23 cellular contexts compared by ENCODE assay signal in genomic region chr12:80811957-80812708, GRCh38.
DNase-seq lines count a peak whose midpoint lies in the region; ATAC-seq, FAIRE-seq and TF ChIP-seq lines count a peak whose summit lies in the region.
"Had no signal": no experiment of that assay in that cellular context is flagged by ENCODE, and none has a peak within 500 bp of the region (broad histone marks: within the 10 kb centered on the region; RNA-seq: fewer than 3 reads in every experiment).

No MANE protein-coding gene starts in this region.

- TF ChIP-seq CTCF in osteocyte (IDR thresholded peaks at IDR 0.05) = no peak

- H3K9me3 Mint-ChIP-seq in osteocyte (ENCODE audit: unreplicated experiment) = no peaks in the 10 kb centered on the region

- no peak overlapping the region for H3K27ac Mint-ChIP-seq in osteocyte (ENCODE audit: unreplicated experiment)
- H3K27ac Mint-ChIP-seq: CD8-positive, alpha-beta T cell had no signal

- peak; percentile 30 for ATAC-seq in GM21576 (IDR thresholded peaks at IDR 0.05; ENCODE audit: unreplicated experiment)
- ATAC-seq in HG03064 (IDR thresholded peaks at IDR 0.05; ENCODE audit: low read depth, unreplicated experiment) = peak; percentile 34
- ATAC-seq in HG03175 (IDR thresholded peaks at IDR 0.05; ENCODE audit: unreplicated experiment) = no peak
- ATAC-seq: CD8-positive, alpha-beta T cell; K562 had no signal

- H3K36me3 Mint-ChIP-seq in osteocyte (ENCODE audit: unreplicated experiment) = peaks cover 22% of the 10 kb centered on the region
- H3K36me3 Mint-ChIP-seq: CD8-positive, alpha-beta T cell had no signal

- DNase-seq in GM18507 (ENCODE audit: extremely low spot score, insufficient read length, low read depth) (no peak), frontal cortex (ENCODE audit: low spot score in 2 of 2) (no peak), GM03348 (ENCODE audit: low spot score) (no peak), osteocyte (ENCODE audit: extremely low spot score, unreplicated experiment) (no peak), kidney tubule cell (ENCODE audit: low spot score) (no peak)
- DNase-seq: AML-193; C1 segment of cervical spinal cord; CD8-positive, alpha-beta T cell; DND-41; NCI-H1105; NCI-H146; NCI-H2029; NCI-H226; NCI-H510A treated with DMSO at 0.1 percent for 48 hours; NCI-H748 treated with DMSO at 0.1 percent for 48 hours; Peyer's patch; SJCRH30; T-helper 1 cell had no signal

- H3K4me3 Mint-ChIP-seq in osteocyte (ENCODE audit: unreplicated experiment) = no peak overlapping the region
- H3K4me3 Mint-ChIP-seq: CD8-positive, alpha-beta T cell had no signal

- H3K27me3 Mint-ChIP-seq in osteocyte (ENCODE audit: unreplicated experiment) = no peaks in the 10 kb centered on the region

- FAIRE-seq in GM18507 (lab: Jason Lieb, UNC) = peak; percentile 60
- FAIRE-seq in frontal cortex (lab: Jason Lieb, UNC) = peak; percentile 39
- FAIRE-seq: H54, K562 had no signal

- H3K4me1 Mint-ChIP-seq in osteocyte (ENCODE audit: unreplicated experiment) = no peaks in the 10 kb centered on the region
